In the genomic region with DNA sequence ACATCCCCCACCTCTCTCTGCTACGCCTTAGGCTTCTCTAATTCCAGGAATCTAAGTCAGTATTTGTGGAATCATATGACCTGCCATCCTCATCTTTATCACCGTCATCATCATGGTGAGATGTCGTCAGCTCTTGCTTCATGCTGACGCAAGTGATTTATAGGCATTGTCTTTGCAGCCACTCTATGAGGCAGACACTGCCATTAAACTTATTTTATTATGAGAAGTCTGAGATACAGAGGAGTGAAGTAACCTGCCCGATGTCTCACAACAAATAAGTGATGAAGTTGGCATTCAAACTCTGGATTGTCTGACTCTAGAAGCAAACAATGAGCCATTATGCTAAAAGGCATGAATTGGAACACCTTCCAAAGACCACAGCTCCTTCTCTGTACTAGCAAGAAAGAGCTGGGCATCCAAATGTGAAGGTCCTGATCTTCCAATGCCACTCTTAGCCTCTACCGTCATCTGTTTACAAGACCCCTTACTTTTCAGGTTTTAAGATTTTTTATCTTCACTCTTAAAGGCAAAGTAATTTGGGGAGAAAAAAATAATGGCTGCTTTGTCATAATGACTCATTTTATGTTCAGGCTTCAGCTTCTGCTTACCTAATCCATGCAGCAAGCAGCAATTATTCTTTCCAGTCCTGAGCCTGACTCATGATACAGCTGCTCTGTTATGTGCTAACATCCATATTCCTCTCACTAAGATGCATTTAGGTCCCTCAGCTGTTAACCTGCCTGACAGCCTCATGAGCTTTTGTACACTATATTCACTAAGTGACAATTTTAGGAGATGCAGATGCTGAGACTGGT, we compare ENCODE assay signal across 1 cellular context.
TF ChIP-seq lines count a peak whose summit lies in the region.

No MANE protein-coding gene starts in this region.

TF ChIP-seq in K562, 482 proteins besides CTCF, POLR2A, EP300 and RAD21 (continued from another document):
- TF ChIP-seq, protein P1, sequence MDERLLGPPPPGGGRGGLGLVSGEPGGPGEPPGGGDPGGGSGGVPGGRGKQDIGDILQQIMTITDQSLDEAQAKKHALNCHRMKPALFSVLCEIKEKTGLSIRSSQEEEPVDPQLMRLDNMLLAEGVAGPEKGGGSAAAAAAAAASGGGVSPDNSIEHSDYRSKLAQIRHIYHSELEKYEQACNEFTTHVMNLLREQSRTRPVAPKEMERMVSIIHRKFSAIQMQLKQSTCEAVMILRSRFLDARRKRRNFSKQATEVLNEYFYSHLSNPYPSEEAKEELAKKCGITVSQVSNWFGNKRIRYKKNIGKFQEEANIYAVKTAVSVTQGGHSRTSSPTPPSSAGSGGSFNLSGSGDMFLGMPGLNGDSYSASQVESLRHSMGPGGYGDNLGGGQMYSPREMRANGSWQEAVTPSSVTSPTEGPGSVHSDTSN (CRISPR knock-in tag; IDR thresholded peaks at IDR 0.05; ENCODE audit: low read depth) = peak; percentile 83
- TF ChIP-seq, protein P1 (tag; conservative IDR thresholded peaks at IDR 0.05; ENCODE audit: low read depth) = peak; percentile 100
- TF ChIP-seq, protein P2, sequence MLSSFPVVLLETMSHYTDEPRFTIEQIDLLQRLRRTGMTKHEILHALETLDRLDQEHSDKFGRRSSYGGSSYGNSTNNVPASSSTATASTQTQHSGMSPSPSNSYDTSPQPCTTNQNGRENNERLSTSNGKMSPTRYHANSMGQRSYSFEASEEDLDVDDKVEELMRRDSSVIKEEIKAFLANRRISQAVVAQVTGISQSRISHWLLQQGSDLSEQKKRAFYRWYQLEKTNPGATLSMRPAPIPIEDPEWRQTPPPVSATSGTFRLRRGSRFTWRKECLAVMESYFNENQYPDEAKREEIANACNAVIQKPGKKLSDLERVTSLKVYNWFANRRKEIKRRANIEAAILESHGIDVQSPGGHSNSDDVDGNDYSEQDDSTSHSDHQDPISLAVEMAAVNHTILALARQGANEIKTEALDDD (IDR thresholded peaks at IDR 0.05) = peak; percentile 48
- TF ChIP-seq ETV1 (tag; conservative IDR thresholded peaks at IDR 0.05; ENCODE audit: low read depth) = 0 out of 2 replicates have a peak, but pooled peaks have one; percentile 8
- TF ChIP-seq, protein P3, sequence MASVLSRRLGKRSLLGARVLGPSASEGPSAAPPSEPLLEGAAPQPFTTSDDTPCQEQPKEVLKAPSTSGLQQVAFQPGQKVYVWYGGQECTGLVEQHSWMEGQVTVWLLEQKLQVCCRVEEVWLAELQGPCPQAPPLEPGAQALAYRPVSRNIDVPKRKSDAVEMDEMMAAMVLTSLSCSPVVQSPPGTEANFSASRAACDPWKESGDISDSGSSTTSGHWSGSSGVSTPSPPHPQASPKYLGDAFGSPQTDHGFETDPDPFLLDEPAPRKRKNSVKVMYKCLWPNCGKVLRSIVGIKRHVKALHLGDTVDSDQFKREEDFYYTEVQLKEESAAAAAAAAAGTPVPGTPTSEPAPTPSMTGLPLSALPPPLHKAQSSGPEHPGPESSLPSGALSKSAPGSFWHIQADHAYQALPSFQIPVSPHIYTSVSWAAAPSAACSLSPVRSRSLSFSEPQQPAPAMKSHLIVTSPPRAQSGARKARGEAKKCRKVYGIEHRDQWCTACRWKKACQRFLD (CRISPR knock-in tag; IDR thresholded peaks at IDR 0.05) = peak; percentile 88; the same call in 1 of the 2 replicates
- TF ChIP-seq BHLHE40 (IDR thresholded peaks at IDR 0.05; ENCODE audit: low read length) = peak; percentile 43
- peak; percentile 86 for TF ChIP-seq NCOA1 (IDR thresholded peaks at IDR 0.05; ENCODE audit: low read depth)
- TF ChIP-seq, protein P4, sequence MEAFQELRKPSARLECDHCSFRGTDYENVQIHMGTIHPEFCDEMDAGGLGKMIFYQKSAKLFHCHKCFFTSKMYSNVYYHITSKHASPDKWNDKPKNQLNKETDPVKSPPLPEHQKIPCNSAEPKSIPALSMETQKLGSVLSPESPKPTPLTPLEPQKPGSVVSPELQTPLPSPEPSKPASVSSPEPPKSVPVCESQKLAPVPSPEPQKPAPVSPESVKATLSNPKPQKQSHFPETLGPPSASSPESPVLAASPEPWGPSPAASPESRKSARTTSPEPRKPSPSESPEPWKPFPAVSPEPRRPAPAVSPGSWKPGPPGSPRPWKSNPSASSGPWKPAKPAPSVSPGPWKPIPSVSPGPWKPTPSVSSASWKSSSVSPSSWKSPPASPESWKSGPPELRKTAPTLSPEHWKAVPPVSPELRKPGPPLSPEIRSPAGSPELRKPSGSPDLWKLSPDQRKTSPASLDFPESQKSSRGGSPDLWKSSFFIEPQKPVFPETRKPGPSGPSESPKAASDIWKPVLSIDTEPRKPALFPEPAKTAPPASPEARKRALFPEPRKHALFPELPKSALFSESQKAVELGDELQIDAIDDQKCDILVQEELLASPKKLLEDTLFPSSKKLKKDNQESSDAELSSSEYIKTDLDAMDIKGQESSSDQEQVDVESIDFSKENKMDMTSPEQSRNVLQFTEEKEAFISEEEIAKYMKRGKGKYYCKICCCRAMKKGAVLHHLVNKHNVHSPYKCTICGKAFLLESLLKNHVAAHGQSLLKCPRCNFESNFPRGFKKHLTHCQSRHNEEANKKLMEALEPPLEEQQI (IDR thresholded peaks at IDR 0.05) = peak; percentile 54; the same call in 1 of the 2 replicates
TF ChIP-seq in K562: peak in this region for 128.
